In the genomic region with DNA sequence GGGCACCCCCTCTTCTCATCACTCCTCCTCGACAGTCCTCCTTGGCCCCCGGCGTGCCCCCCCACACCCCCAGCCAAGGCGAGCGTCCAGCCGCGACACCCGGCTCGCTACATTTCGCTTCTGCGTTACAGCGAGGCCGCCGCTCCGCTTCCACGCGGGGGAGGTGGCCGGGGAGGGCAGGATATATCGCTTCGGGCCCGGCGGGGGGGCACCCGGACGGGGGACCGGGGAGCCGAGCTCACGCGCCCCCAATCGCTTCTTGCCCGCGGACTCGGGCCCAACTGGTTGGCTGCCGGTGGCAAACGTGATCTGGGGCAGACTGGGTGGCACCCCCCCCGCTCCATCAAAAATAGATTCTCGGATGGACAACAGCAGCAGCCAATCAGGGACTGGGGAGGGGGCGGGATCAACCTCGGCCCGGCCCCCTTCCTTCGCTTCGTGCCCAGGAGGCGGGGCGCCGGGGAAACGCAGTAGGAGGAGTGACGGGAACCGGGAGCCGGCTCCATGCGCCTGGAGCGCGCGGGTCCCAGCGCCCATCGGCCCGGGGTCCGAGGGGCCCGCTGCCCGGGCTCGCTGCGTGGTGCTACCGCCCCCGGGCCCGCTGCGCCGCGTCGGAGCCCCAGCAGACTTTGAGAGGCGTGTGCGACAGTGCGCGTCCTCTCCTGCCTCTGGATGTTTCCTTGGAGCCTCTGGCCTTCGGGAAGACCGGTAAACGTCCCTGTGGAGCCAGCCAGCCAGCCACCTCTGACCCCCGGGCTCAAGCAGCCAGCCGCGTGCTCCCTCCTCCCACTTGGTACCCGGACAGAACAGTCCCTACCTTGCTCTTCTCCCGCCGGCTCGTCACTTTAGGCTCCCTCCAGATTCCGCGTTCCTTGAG, we compare ENCODE assay signal across 8 cellular contexts. TPM values are rescaled to one million over a fixed set of nuclear protein-coding genes. Genes with fewer than 3 reads are reported as not detected.
DNase-seq lines count a peak whose midpoint lies in the region; ATAC-seq and TF ChIP-seq lines count a peak whose summit lies in the region.

Gene SLC41A1, minus strand, starts transcription at position 321 of the 877 bp plus-strand sequence. CDS start 2,757 bp downstream, outside the sequence.

- H3K4me3 ChIP-seq in KMS-11 (IDR thresholded peaks at IDR 0.05; ENCODE audit: insufficient read depth, low read depth, low read length) (peak within 1 kb of the TSS; percentile 96), epithelial cell of esophagus (ENCODE audit: low read length) (peak within 1 kb of the TSS; percentile 76), mucosa of descending colon (peak within 1 kb of the TSS; percentile 60)

- no peaks in the 10 kb centered on the region; the same call in 1 of the 2 replicates for H3K27me3 ChIP-seq in KMS-11 (ENCODE audit: insufficient read depth, low read depth)

- peak within 1 kb of the TSS; percentile 69 for H3K9ac ChIP-seq in KMS-11

- no peak within 1 kb of the TSS for H3K27ac ChIP-seq in KMS-11

- intact Hi-C loops in mucosa of descending colon (cut with DNase I, micrococcal nuclease), result no loop called here

- H3K9me3 ChIP-seq in mucosa of descending colon, result no peaks in the 10 kb centered on the region

- H3K36me3 ChIP-seq in KMS-11 (ENCODE audit: insufficient read depth) (peaks cover 3% of the 10 kb centered on the region; the same call in 1 of the 2 replicates), mucosa of descending colon (ENCODE audit: low read depth) (no peaks in the 10 kb centered on the region)

- peaks cover 5% of the 10 kb centered on the region for H3K4me1 ChIP-seq in KMS-11 (ENCODE audit: low read depth, poor library complexity, severe bottlenecking)
- peaks cover 4% of the 10 kb centered on the region for H3K4me1 ChIP-seq in mucosa of descending colon (ENCODE audit: low read depth)

- H3K4me2 ChIP-seq in KMS-11, result peak within 1 kb of the TSS; percentile 88

- H2AFZ ChIP-seq in KMS-11 (ENCODE audit: low read depth), result peak within 1 kb of the TSS; percentile 91

- H4K20me1 ChIP-seq in KMS-11 (ENCODE audit: insufficient read depth), result no peaks in the 10 kb centered on the region

- peak; percentile 100 for DNase-seq in D341Med (ENCODE audit: low spot score)
- DNase-seq in activated T-cell treated with anti-CD3 and anti-CD28 coated beads for 48 hours (ENCODE audit: low read depth), result peak; percentile 86
- DNase-seq in epithelial cell of esophagus (ENCODE audit: low read depth), result peak; percentile 94
- peak; percentile 94 for DNase-seq in mucosa of descending colon
- DNase-seq in stimulated activated CD8-positive, alpha-beta memory T cell treated with anti-CD3 and anti-CD28 coated beads, Interleukin-4, amount 100 ng/mL, for 1 hour (ENCODE audit: low read depth in 2 of 2, low spot score in 1 of 2), result peak; percentile 76 to 87

- ATAC-seq in GM21717 (IDR thresholded peaks at IDR 0.05; ENCODE audit: unreplicated experiment) (peak; percentile 79), mucosa of descending colon (peak; percentile 98)

- no peak for TF ChIP-seq CTCF in KMS-11 (conservative IDR thresholded peaks at IDR 0.05; ENCODE audit: low read depth, low read length)
- no peak for TF ChIP-seq CTCF in epithelial cell of esophagus (IDR thresholded peaks at IDR 0.05; ENCODE audit: insufficient read depth, low read depth, low read length, missing control alignments)
- no peak for TF ChIP-seq CTCF in mucosa of descending colon (IDR thresholded peaks at IDR 0.05)

- H3K79me2 ChIP-seq in KMS-11 (ENCODE audit: insufficient read depth, low read depth), result no peaks in the 10 kb centered on the region

TF ChIP-seq in PFSK-1, 5 proteins besides CTCF, POLR2A, EP300 and RAD21:
- TF ChIP-seq TAF1 (IDR thresholded peaks at IDR 0.05; ENCODE audit: borderline replicate concordance, insufficient read depth, low read length), result peak; percentile 70; the same call in 1 of the 2 replicates
- TF ChIP-seq, protein P1, sequence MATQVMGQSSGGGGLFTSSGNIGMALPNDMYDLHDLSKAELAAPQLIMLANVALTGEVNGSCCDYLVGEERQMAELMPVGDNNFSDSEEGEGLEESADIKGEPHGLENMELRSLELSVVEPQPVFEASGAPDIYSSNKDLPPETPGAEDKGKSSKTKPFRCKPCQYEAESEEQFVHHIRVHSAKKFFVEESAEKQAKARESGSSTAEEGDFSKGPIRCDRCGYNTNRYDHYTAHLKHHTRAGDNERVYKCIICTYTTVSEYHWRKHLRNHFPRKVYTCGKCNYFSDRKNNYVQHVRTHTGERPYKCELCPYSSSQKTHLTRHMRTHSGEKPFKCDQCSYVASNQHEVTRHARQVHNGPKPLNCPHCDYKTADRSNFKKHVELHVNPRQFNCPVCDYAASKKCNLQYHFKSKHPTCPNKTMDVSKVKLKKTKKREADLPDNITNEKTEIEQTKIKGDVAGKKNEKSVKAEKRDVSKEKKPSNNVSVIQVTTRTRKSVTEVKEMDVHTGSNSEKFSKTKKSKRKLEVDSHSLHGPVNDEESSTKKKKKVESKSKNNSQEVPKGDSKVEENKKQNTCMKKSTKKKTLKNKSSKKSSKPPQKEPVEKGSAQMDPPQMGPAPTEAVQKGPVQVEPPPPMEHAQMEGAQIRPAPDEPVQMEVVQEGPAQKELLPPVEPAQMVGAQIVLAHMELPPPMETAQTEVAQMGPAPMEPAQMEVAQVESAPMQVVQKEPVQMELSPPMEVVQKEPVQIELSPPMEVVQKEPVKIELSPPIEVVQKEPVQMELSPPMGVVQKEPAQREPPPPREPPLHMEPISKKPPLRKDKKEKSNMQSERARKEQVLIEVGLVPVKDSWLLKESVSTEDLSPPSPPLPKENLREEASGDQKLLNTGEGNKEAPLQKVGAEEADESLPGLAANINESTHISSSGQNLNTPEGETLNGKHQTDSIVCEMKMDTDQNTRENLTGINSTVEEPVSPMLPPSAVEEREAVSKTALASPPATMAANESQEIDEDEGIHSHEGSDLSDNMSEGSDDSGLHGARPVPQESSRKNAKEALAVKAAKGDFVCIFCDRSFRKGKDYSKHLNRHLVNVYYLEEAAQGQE (IDR thresholded peaks at IDR 0.05; ENCODE audit: insufficient read depth in 1 of 2, low read depth in 2 of 2, low read length in 2 of 2), result no peak
- peak; percentile 85 for TF ChIP-seq FOXP2 (optimal IDR thresholded peaks at IDR 0.05; ENCODE audit: borderline replicate concordance, extremely low read depth, extremely low read length, insufficient read depth)
- peak; percentile 61 for TF ChIP-seq POLR2AphosphoS5 (IDR thresholded peaks at IDR 0.05; ENCODE audit: low read depth, low read length)
- TF ChIP-seq SIN3A (IDR thresholded peaks at IDR 0.05; ENCODE audit: borderline replicate concordance, insufficient read depth, low read length), result 0 out of 2 replicates have a peak, but pooled peaks have one; percentile 41
TF ChIP-seq in PFSK-1: peak in this region for 4.

RNA-seq across cellular contexts. Expression of gene SLC41A1, which starts in this region (rescaled TPM):
- 10.1 TPM for polyA plus RNA-seq in PFSK-1 (2012; ENCODE audit: insufficient read length, low read depth)
- total RNA-seq in mucosa of descending colon, result 10 to 100 TPM in 1 of 3 donors, 1 to 10 TPM in 2; 2.1 to 25.0 (median 4.9) TPM
